Comparison of ENCODE assay signal across 16 cellular contexts in genomic region chr20:62902926-62903615, GRCh38. TPM values are rescaled to one million over a fixed set of nuclear protein-coding genes. Genes with fewer than 3 reads are reported as not detected.
DNase-seq lines count a peak whose midpoint lies in the region; ATAC-seq and TF ChIP-seq lines count a peak whose summit lies in the region.
"Had no signal": no experiment of that assay in that cellular context is flagged by ENCODE, and none has a peak within 500 bp of the region (broad histone marks: within the 10 kb centered on the region; RNA-seq: fewer than 3 reads in every experiment).

No MANE protein-coding gene starts in this region.

- no peak for TF ChIP-seq CTCF in foreskin keratinocyte (conservative IDR thresholded peaks at IDR 0.05)

- peak; percentile 3 for DNase-seq in left cardiac atrium
- no peak for DNase-seq in Right ventricle myocardium inferior (ENCODE audit: missing footprints)
- DNase-seq in NCI-H226, result peak; percentile 26
- no peak for DNase-seq in central memory CD8-positive, alpha-beta T cell (ENCODE audit: low spot score in 2 of 2)
- peak; percentile 35 for DNase-seq in stimulated activated naive CD8-positive, alpha-beta T cell treated with anti-CD3 and anti-CD28 coated beads, Interleukin-15, Interleukin-2, amounts not matched to agents 100 U/mL and 50 U/mL, for 24 hours
- DNase-seq in CD1c-positive myeloid dendritic cell (ENCODE audit: extremely low spot score), result no peak
- DNase-seq in foreskin keratinocyte, result no peak
- DNase-seq: activated CD8-positive, alpha-beta memory T cell treated with anti-CD3 and anti-CD28 coated beads for 24 hours; central memory CD4-positive, alpha-beta T cell; endodermal cell; NCI-H2029; NCI-H526; OCI-M1 had no signal

- H3K27me3 Mint-ChIP-seq in central memory CD8-positive, alpha-beta T cell, result no peaks in the 10 kb centered on the region

- peaks cover 39% of the 10 kb centered on the region for H3K4me1 Mint-ChIP-seq in central memory CD8-positive, alpha-beta T cell

- no peak overlapping the region for H3K27ac ChIP-seq in foreskin keratinocyte
- H3K27ac ChIP-seq: suprapubic skin had no signal

- peak overlapping the region; percentile 22 for H3K27ac Mint-ChIP-seq in central memory CD8-positive, alpha-beta T cell (ENCODE audit: low read depth)
- H3K27ac Mint-ChIP-seq: endodermal cell, nephron had no signal

- peaks cover 74% of the 10 kb centered on the region for H3K36me3 Mint-ChIP-seq in central memory CD8-positive, alpha-beta T cell (ENCODE audit: insufficient read depth)

- H3K9me3 Mint-ChIP-seq in central memory CD8-positive, alpha-beta T cell, result no peaks in the 10 kb centered on the region
- H3K9me3 Mint-ChIP-seq: endodermal cell, nephron had no signal

- no peak overlapping the region for H3K4me3 Mint-ChIP-seq in central memory CD8-positive, alpha-beta T cell
- H3K4me3 Mint-ChIP-seq: endodermal cell, nephron had no signal

- no peak for ATAC-seq in left cardiac atrium
- ATAC-seq in Right ventricle myocardium inferior, result no peak
- no peak for ATAC-seq in central memory CD8-positive, alpha-beta T cell (replicated peaks; ENCODE audit: extremely low read depth, poor library complexity, severe bottlenecking)
- peak; percentile 68 for ATAC-seq in stimulated activated naive CD8-positive, alpha-beta T cell treated with anti-CD3 and anti-CD28 coated beads, Interleukin-15, Interleukin-2, amounts not matched to agents 100 U/mL and 50 U/mL, for 24 hours
- ATAC-seq in foreskin keratinocyte, result no peak
- no peak for ATAC-seq in HG02798 (IDR thresholded peaks at IDR 0.05; ENCODE audit: poor library complexity, unreplicated experiment)

- H3K4me1 ChIP-seq in foreskin keratinocyte, result peaks cover 13% of the 10 kb centered on the region

- H3K27me3 ChIP-seq in foreskin keratinocyte, result no peaks in the 10 kb centered on the region
- H3K27me3 ChIP-seq: suprapubic skin had no signal

- intact Hi-C loops in left cardiac atrium (cut with DNase I) (no loop called here), Right ventricle myocardium inferior (cut with DNase I) (loop anchor here (5.0 kb wide), 1 partner anchor 34 kb away; the partner anchor contains the start of gene GID8)

RNA-seq across cellular contexts. Expression of gene DIDO1, which starts 23.2 kb away (rescaled TPM):
- 10 to 100 TPM; 33.8 to 39.1 TPM for total RNA-seq in left cardiac atrium
- total RNA-seq in Right ventricle myocardium inferior, result 33.5 TPM
- 34.0 and 34.2 TPM in 2 replicates for total RNA-seq in foreskin keratinocyte
- polyA plus RNA-seq in foreskin keratinocyte, result 11.0 and 12.3 TPM in 2 replicates

RNA-seq across cellular contexts. Expression of gene GID8, which starts 34.9 kb away (rescaled TPM):
- total RNA-seq in left cardiac atrium, result 10 to 100 TPM; 16.8 to 20.2 TPM
- total RNA-seq in Right ventricle myocardium inferior, result 16.1 TPM
- total RNA-seq in foreskin keratinocyte, result 25.5 and 26.9 TPM in 2 replicates
- polyA plus RNA-seq in foreskin keratinocyte, result 16.2 and 18.2 TPM in 2 replicates

RNA-seq across cellular contexts. Expression of gene TCFL5, which starts 41.4 kb away (rescaled TPM):
- total RNA-seq in left cardiac atrium (1 to 10 TPM; 6.4 to 8.4 TPM), Right ventricle myocardium inferior (6.0 TPM), foreskin keratinocyte (13.6 and 15.8 TPM in 2 replicates)
- polyA plus RNA-seq in foreskin keratinocyte, result 7.5 and 10.1 TPM in 2 replicates

RNA-seq across cellular contexts. Expression of gene SLC17A9, which starts 49.4 kb away (rescaled TPM):
- 1 to 10 TPM; 2.1 to 5.7 TPM for total RNA-seq in left cardiac atrium
- total RNA-seq in Right ventricle myocardium inferior, result 0.41 TPM
- 0.25 and 0.34 TPM in 2 replicates for total RNA-seq in foreskin keratinocyte
- 0.29 and 0.33 TPM in 2 replicates for polyA plus RNA-seq in foreskin keratinocyte

Comparison
In these comparisons a context has a peak if more than half of its experiments do, and no peak if none do; other contexts are left out.
1. DNase-seq: peak in left cardiac atrium (single experiment), NCI-H226 (single experiment) and stimulated activated naive CD8-positive, alpha-beta T cell treated with anti-CD3 and anti-CD28 coated beads, Interleukin-15, Interleukin-2, amounts not matched to agents 100 U/mL and 50 U/mL, for 24 hours (single experiment); none in Right ventricle myocardium inferior (single experiment), central memory CD8-positive, alpha-beta T cell (0 of 2), CD1c-positive myeloid dendritic cell (single experiment) and foreskin keratinocyte (0 of 2).